Comparison of ENCODE assay signal across 11 cellular contexts in genomic region chr6:30611856-30612194, GRCh38. TPM values are rescaled to one million over a fixed set of nuclear protein-coding genes. Genes with fewer than 3 reads are reported as not detected.
A peak's percentile ranks its signal among the peaks of the same experiment; 100 is the strongest.
DNase-seq lines count a peak whose midpoint lies in the region; ATAC-seq and TF ChIP-seq lines count a peak whose summit lies in the region.
"Had no signal": no experiment of that assay in that cellular context is flagged by ENCODE, and none has a peak within 500 bp of the region (broad histone marks: within the 10 kb centered on the region; RNA-seq: fewer than 3 reads in every experiment).

No MANE protein-coding gene starts in this region.

- H3K4me1 Mint-ChIP-seq in CD8-positive, alpha-beta T cell (ENCODE audit: low read depth): peaks cover 63% of the 10 kb centered on the region
- peaks cover 62% of the 10 kb centered on the region for H3K4me1 Mint-ChIP-seq in chondrocyte (ENCODE audit: low read depth)

- no peak overlapping the region for H3K9ac ChIP-seq in Karpas-422 (ENCODE audit: low read length)

- H2AFZ ChIP-seq in Karpas-422 (ENCODE audit: low read length): no peak overlapping the region

- H3K9me2 ChIP-seq in Karpas-422 (replicated peaks; ENCODE audit: insufficient read depth, low read length): no peaks in the 10 kb centered on the region

- intact Hi-C loops in CD8-positive, alpha-beta T cell (cut with DNase I, micrococcal nuclease): loop anchor here (10.0 kb wide), 2 partner anchors 287 to 397 kb away; partner anchors contain the start of genes TRIM26 (in 1 of the 2) and TRIM39 (in 1 of the 2)

- DNase-seq in CD8-positive, alpha-beta T cell: no peak
- DNase-seq in Karpas-422 (no peak), chondrocyte (ENCODE audit: low spot score) (no peak), NK-92 (lab: John Stamatoyannopoulos, UW; ENCODE audit: unreplicated experiment) (no peak)
- DNase-seq: NCI-H187 treated with DMSO at 0.1 percent for 48 hours had no signal

- CTCF ChIA-PET in CD8-positive, alpha-beta T cell (lab: Charles Lee): interaction anchor here (0.9 to 4.2 kb wide), 7 partner anchors 15 to 120 kb away, joined by 3 to 25 read pairs (median 6); partner anchors contain the start of gene DHX16

- peaks cover 10% of the 10 kb centered on the region for H4K20me1 ChIP-seq in Karpas-422 (ENCODE audit: insufficient read depth, low read depth, low read length)

- POLR2A ChIA-PET in CD8-positive, alpha-beta T cell (lab: Charles Lee): interaction anchor here (1.5 to 4.8 kb wide), 3 partner anchors 14 to 130 kb away, joined by 3 to 100 read pairs (median 56); no protein-coding TSS in a partner anchor

- ATAC-seq in CD8-positive, alpha-beta T cell: no peak
- ATAC-seq in GM21825 (IDR thresholded peaks at IDR 0.05; ENCODE audit: unreplicated experiment) (no peak), HG03442 (IDR thresholded peaks at IDR 0.05; ENCODE audit: unreplicated experiment) (no peak)
- ATAC-seq: K562 had no signal

- H3K27me3 Mint-ChIP-seq in CD8-positive, alpha-beta T cell (ENCODE audit: low read depth): no peaks in the 10 kb centered on the region
- H3K27me3 Mint-ChIP-seq in chondrocyte (ENCODE audit: low read depth): no peaks in the 10 kb centered on the region

- no peak overlapping the region for H3K4me2 ChIP-seq in Karpas-422 (ENCODE audit: low read depth, low read length, poor library complexity, severe bottlenecking)

- peaks cover 60% of the 10 kb centered on the region for H3K4me1 ChIP-seq in CD8-positive, alpha-beta T cell (ENCODE audit: insufficient read depth, low read length)
- H3K4me1 ChIP-seq in Karpas-422 (ENCODE audit: low read length) (peaks cover 47% of the 10 kb centered on the region), neutrophil (ENCODE audit: control insufficient read depth in 1 of 2, insufficient read depth in 1 of 2, low read depth in 1 of 2, low read length in 1 of 2) (peaks cover 37 to 40% of the 10 kb centered on the region in 2 experiments)

- H3K36me3 ChIP-seq in CD8-positive, alpha-beta T cell (ENCODE audit: insufficient read depth, low read length): peaks cover 30% of the 10 kb centered on the region
- H3K36me3 ChIP-seq in Karpas-422 (ENCODE audit: insufficient read depth, low read length) (peaks cover 53% of the 10 kb centered on the region), neutrophil (peaks cover 42% of the 10 kb centered on the region)

- H3K79me2 ChIP-seq in Karpas-422 (ENCODE audit: low read length): peaks cover 33% of the 10 kb centered on the region

- no peak overlapping the region for H3K4me3 ChIP-seq in CD8-positive, alpha-beta T cell (ENCODE audit: low read depth, low read length)
- H3K4me3 ChIP-seq in Karpas-422 (ENCODE audit: low read length): no peak overlapping the region
- H3K4me3 ChIP-seq in neutrophil (ENCODE audit: low read depth in 1 of 2, low read length in 1 of 2): no peak overlapping the region
- H3K4me3 ChIP-seq: K562, right atrium auricular region, SJSA1 had no signal

- no peak overlapping the region for H3K4me3 Mint-ChIP-seq in CD8-positive, alpha-beta T cell
- no peak overlapping the region for H3K4me3 Mint-ChIP-seq in chondrocyte (ENCODE audit: unreplicated experiment)

- no peak for TF ChIP-seq CTCF in CD8-positive, alpha-beta T cell (IDR thresholded peaks at IDR 0.05)
- TF ChIP-seq CTCF in chondrocyte (IDR thresholded peaks at IDR 0.05) (no peak), neutrophil (IDR thresholded peaks at IDR 0.05) (no peak)

- H3K27me3 ChIP-seq in CD8-positive, alpha-beta T cell (ENCODE audit: insufficient read depth, low read length): no peaks in the 10 kb centered on the region
- H3K27me3 ChIP-seq in Karpas-422 (ENCODE audit: low read length) (no peaks in the 10 kb centered on the region), neutrophil (no peaks in the 10 kb centered on the region)
- H3K27me3 ChIP-seq: right atrium auricular region, SJSA1 had no signal

- H3K27ac ChIP-seq in CD8-positive, alpha-beta T cell (ENCODE audit: low read depth, low read length): no peak overlapping the region
- H3K27ac ChIP-seq in Karpas-422 (ENCODE audit: low read length) (peak overlapping the region; percentile 94), neutrophil (peak overlapping the region; percentile 98)
- H3K27ac ChIP-seq: SJSA1 had no signal

- no peaks in the 10 kb centered on the region for H3K9me3 Mint-ChIP-seq in CD8-positive, alpha-beta T cell
- H3K9me3 Mint-ChIP-seq in chondrocyte (ENCODE audit: low read depth): no peaks in the 10 kb centered on the region

- peak overlapping the region; percentile 87 for H3K27ac Mint-ChIP-seq in CD8-positive, alpha-beta T cell
- H3K27ac Mint-ChIP-seq in chondrocyte (ENCODE audit: unreplicated experiment): peak overlapping the region; percentile 34

- H3K9me3 ChIP-seq in CD8-positive, alpha-beta T cell (ENCODE audit: low read length): no peaks in the 10 kb centered on the region
- no peaks in the 10 kb centered on the region for H3K9me3 ChIP-seq in Karpas-422 (ENCODE audit: low read length)
- no peaks in the 10 kb centered on the region for H3K9me3 ChIP-seq in neutrophil
- H3K9me3 ChIP-seq: right atrium auricular region, SJSA1 had no signal

- H3K36me3 Mint-ChIP-seq in CD8-positive, alpha-beta T cell: peaks cover 55% of the 10 kb centered on the region
- H3K36me3 Mint-ChIP-seq in chondrocyte (ENCODE audit: low read depth): peaks cover 29% of the 10 kb centered on the region

RNA-seq across cellular contexts. Expression of gene PPP1R10, which starts 5.2 kb away (rescaled TPM):
- total RNA-seq in CD8-positive, alpha-beta T cell: 10 to 100 TPM; 85.5 to 95.4 TPM
- 64.3 and 170 TPM in 2 replicates for total RNA-seq in Karpas-422 (2014; rRNA removed; shearing (Covaris generic); ENCODE audit: low replicate concordance)
- total RNA-seq in chondrocyte: 57.1 to 64.5 TPM (median 58.2 TPM) in 3 replicates

RNA-seq across cellular contexts. Expression of gene MRPS18B, which starts 5.8 kb away (rescaled TPM):
- 10 to 100 TPM; 13.5 to 16.4 TPM for total RNA-seq in CD8-positive, alpha-beta T cell
- total RNA-seq in Karpas-422 (2014; rRNA removed; shearing (Covaris generic); ENCODE audit: low replicate concordance): 59.2 and 119 TPM in 2 replicates
- 23.3 to 25.4 TPM (median 24.7 TPM) in 3 replicates for total RNA-seq in chondrocyte

RNA-seq across cellular contexts. Expression of gene ATAT1, which starts 14.8 kb away (rescaled TPM):
- 1 to 10 TPM; 4.2 to 6.8 TPM for total RNA-seq in CD8-positive, alpha-beta T cell
- 9.6 and 10.3 TPM in 2 replicates for total RNA-seq in Karpas-422 (2014; rRNA removed; shearing (Covaris generic); ENCODE audit: low replicate concordance)
- 11.4 to 18.7 TPM (median 12.5 TPM) in 3 replicates for total RNA-seq in chondrocyte

RNA-seq across cellular contexts. Expression of gene C6orf136, which starts 35.1 kb away (rescaled TPM):
- total RNA-seq in CD8-positive, alpha-beta T cell: 10 to 100 TPM; 31.4 to 36.0 TPM
- 5.6 and 10.0 TPM in 2 replicates for total RNA-seq in Karpas-422 (2014; rRNA removed; shearing (Covaris generic); ENCODE audit: low replicate concordance)
- 11.5 to 18.3 TPM (median 13.4 TPM) in 3 replicates for total RNA-seq in chondrocyte

RNA-seq across cellular contexts. Expression of gene ABCF1, which starts 40.6 kb away (rescaled TPM):
- 100 to 1,000 TPM; 121 to 130 TPM for total RNA-seq in CD8-positive, alpha-beta T cell
- total RNA-seq in Karpas-422 (2014; rRNA removed; shearing (Covaris generic); ENCODE audit: low replicate concordance): 14.4 and 26.0 TPM in 2 replicates
- 51.9 to 66.1 TPM (median 53.0 TPM) in 3 replicates for total RNA-seq in chondrocyte
